1 cellular context compared by ENCODE assay signal in genomic region chr1:24767351-24767750, GRCh38.
TF ChIP-seq lines count a peak whose summit lies in the region.

No MANE protein-coding gene starts in this region.

TF ChIP-seq in HepG2, 621 proteins besides CTCF, POLR2A, EP300 and RAD21 (continues in another document):
- TF ChIP-seq TBX2 (CRISPR knock-in tag; IDR thresholded peaks at IDR 0.05; ENCODE audit: borderline replicate concordance), result peak; percentile 78
- no peak for TF ChIP-seq ZSCAN21 (CRISPR knock-in tag; IDR thresholded peaks at IDR 0.05; ENCODE audit: borderline replicate concordance)
- TF ChIP-seq FOXP1 (IDR thresholded peaks at IDR 0.05), result no peak
- TF ChIP-seq FOXP1 (CRISPR knock-in tag; IDR thresholded peaks at IDR 0.05), result peak; percentile 57; the same call in 1 of the 2 replicates
- TF ChIP-seq POLR2AphosphoS5 (IDR thresholded peaks at IDR 0.05; ENCODE audit: low read depth, low read length), result no peak
- peak; percentile 67; the same call in 1 of the 2 replicates for TF ChIP-seq KAT8 (CRISPR knock-in tag; IDR thresholded peaks at IDR 0.05)
- TF ChIP-seq SALL1 (CRISPR knock-in tag; IDR thresholded peaks at IDR 0.05), result peak; percentile 41; the same call in 1 of the 2 replicates
- TF ChIP-seq SP140L (CRISPR knock-in tag; IDR thresholded peaks at IDR 0.05; ENCODE audit: borderline replicate concordance), result no peak
- no peak for TF ChIP-seq ZNF235 (CRISPR knock-in tag; IDR thresholded peaks at IDR 0.05; ENCODE audit: borderline replicate concordance)
- no peak for TF ChIP-seq KAT7 (CRISPR knock-in tag; IDR thresholded peaks at IDR 0.05; ENCODE audit: borderline replicate concordance)
- peak; percentile 50; the same call in 1 of the 2 replicates for TF ChIP-seq ELF3 (CRISPR knock-in tag; IDR thresholded peaks at IDR 0.05)
- TF ChIP-seq HOXD1 (CRISPR knock-in tag; IDR thresholded peaks at IDR 0.05), result no peak
- no peak for TF ChIP-seq ZNF496 (CRISPR knock-in tag; IDR thresholded peaks at IDR 0.05; ENCODE audit: insufficient replicate concordance)
- no peak for TF ChIP-seq ZNF879 (CRISPR knock-in tag; IDR thresholded peaks at IDR 0.05)
- peak; percentile 37 for TF ChIP-seq YY1 (IDR thresholded peaks at IDR 0.05; ENCODE audit: insufficient read depth, insufficient replicate concordance, low read depth, low read length)
- peak; percentile 67; the same call in 1 of the 2 replicates for TF ChIP-seq HOXA3 (CRISPR knock-in tag; IDR thresholded peaks at IDR 0.05)
- no peak for TF ChIP-seq ZNF407 (CRISPR knock-in tag; IDR thresholded peaks at IDR 0.05; ENCODE audit: not compliant biosample characterization)
- TF ChIP-seq MXD4 (CRISPR knock-in tag; IDR thresholded peaks at IDR 0.05), result no peak
- peak; percentile 93 for TF ChIP-seq ARID5B (CRISPR knock-in tag; IDR thresholded peaks at IDR 0.05)
- TF ChIP-seq TGIF2 (CRISPR knock-in tag; IDR thresholded peaks at IDR 0.05), result no peak
- TF ChIP-seq KLF9 (CRISPR knock-in tag; IDR thresholded peaks at IDR 0.05; ENCODE audit: low read depth), result no peak
- no peak for TF ChIP-seq ZFP82 (CRISPR knock-in tag; IDR thresholded peaks at IDR 0.05; ENCODE audit: borderline replicate concordance)
- TF ChIP-seq ZNF709 (CRISPR knock-in tag; IDR thresholded peaks at IDR 0.05), result no peak
- TF ChIP-seq ZNF253 (CRISPR knock-in tag; IDR thresholded peaks at IDR 0.05; ENCODE audit: borderline replicate concordance), result no peak
- TF ChIP-seq ZNF678 (CRISPR knock-in tag; IDR thresholded peaks at IDR 0.05), result no peak
- no peak for TF ChIP-seq MBNL3 (CRISPR knock-in tag; conservative IDR thresholded peaks at IDR 0.05)
- peak; percentile 56; the same call in 1 of the 2 replicates for TF ChIP-seq FOXP4 (CRISPR knock-in tag; IDR thresholded peaks at IDR 0.05)
- no peak for TF ChIP-seq HES4 (CRISPR knock-in tag; IDR thresholded peaks at IDR 0.05; ENCODE audit: borderline replicate concordance)
- TF ChIP-seq TAF1 (CRISPR knock-in tag; IDR thresholded peaks at IDR 0.05), result no peak
- TF ChIP-seq ISL2 (CRISPR knock-in tag; IDR thresholded peaks at IDR 0.05), result peak; percentile 79; the same call in 1 of the 2 replicates
- no peak for TF ChIP-seq ZNF776 (CRISPR knock-in tag; IDR thresholded peaks at IDR 0.05)
- TF ChIP-seq DZIP1 (CRISPR knock-in tag; IDR thresholded peaks at IDR 0.05), result no peak
- no peak for TF ChIP-seq MZF1 (CRISPR knock-in tag; IDR thresholded peaks at IDR 0.05; ENCODE audit: borderline replicate concordance)
- no peak for TF ChIP-seq ZNF766 (CRISPR knock-in tag; IDR thresholded peaks at IDR 0.05; ENCODE audit: borderline replicate concordance)
- no peak for TF ChIP-seq MTF2 (CRISPR knock-in tag; IDR thresholded peaks at IDR 0.05; ENCODE audit: borderline replicate concordance)
- peak; percentile 59; the same call in 1 of the 2 replicates for TF ChIP-seq THAP11 (CRISPR knock-in tag; IDR thresholded peaks at IDR 0.05)
- TF ChIP-seq ZNF652 (CRISPR knock-in tag; IDR thresholded peaks at IDR 0.05; ENCODE audit: borderline replicate concordance, low read depth), result peak; percentile 55; the same call in 1 of the 2 replicates
- peak; percentile 49; the same call in 1 of the 2 replicates for TF ChIP-seq KMT2A (CRISPR knock-in tag; IDR thresholded peaks at IDR 0.05)
- no peak for TF ChIP-seq ZNF367 (CRISPR knock-in tag; IDR thresholded peaks at IDR 0.05; ENCODE audit: borderline replicate concordance)
- peak; percentile 91 for TF ChIP-seq BCL6 (CRISPR knock-in tag; IDR thresholded peaks at IDR 0.05)
- TF ChIP-seq ZNF550 (CRISPR knock-in tag; IDR thresholded peaks at IDR 0.05; ENCODE audit: borderline replicate concordance), result no peak
- no peak for TF ChIP-seq GZF1 (CRISPR knock-in tag; IDR thresholded peaks at IDR 0.05)
- no peak for TF ChIP-seq PBX2 (CRISPR knock-in tag; IDR thresholded peaks at IDR 0.05)
- TF ChIP-seq ZNF326 (CRISPR knock-in tag; IDR thresholded peaks at IDR 0.05; ENCODE audit: borderline replicate concordance), result no peak
- TF ChIP-seq ZNF383 (CRISPR knock-in tag; IDR thresholded peaks at IDR 0.05; ENCODE audit: borderline replicate concordance), result no peak
- no peak for TF ChIP-seq BATF2 (CRISPR knock-in tag; IDR thresholded peaks at IDR 0.05)
